Comparison of ENCODE assay signal across 14 cellular contexts in the genomic region with DNA sequence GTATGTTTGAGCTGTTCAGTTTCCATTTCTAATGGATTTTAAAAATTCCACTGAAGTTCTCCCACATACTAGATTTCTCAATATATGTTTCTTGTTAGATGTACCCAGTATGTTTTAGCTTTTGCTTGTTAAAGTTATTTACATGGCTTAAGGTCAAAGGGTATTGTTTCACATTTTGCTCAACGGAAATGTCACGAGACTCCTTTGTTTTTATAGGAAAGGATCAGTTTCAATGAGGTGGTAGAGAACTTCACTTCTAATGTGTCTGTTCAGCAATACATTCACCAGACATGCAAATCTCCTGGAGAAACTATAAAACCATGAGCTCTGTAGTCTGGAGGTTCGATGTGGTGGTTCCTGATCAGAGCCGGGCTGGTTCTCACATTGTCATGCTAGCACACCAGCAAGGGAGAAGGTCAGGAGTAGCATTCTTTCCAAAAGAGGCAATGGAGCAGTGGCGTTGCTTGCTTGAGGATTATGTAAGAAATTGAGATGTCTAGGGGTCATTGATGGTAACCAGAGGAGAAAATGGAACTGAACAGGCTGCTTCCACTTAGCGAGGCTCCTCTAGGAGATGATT.
A peak's percentile ranks its signal among the peaks of the same experiment; 100 is the strongest.
DNase-seq lines count a peak whose midpoint lies in the region; ATAC-seq and TF ChIP-seq lines count a peak whose summit lies in the region.
"Had no signal": no experiment of that assay in that cellular context is flagged by ENCODE, and none has a peak within 500 bp of the region (broad histone marks: within the 10 kb centered on the region; RNA-seq: fewer than 3 reads in every experiment).

No MANE protein-coding gene starts in this region.

- no peak overlapping the region for H3K27ac Mint-ChIP-seq in CD4-positive, alpha-beta T cell

- POLR2A ChIA-PET in CD4-positive, alpha-beta T cell (lab: Charles Lee) = no interaction called here

- no peaks in the 10 kb centered on the region for H3K27me3 ChIP-seq in CD4-positive, alpha-beta T cell (ENCODE audit: control insufficient read depth, insufficient read depth, low read length)
- H3K27me3 ChIP-seq: BLaER1 had no signal

- no peak for TF ChIP-seq CTCF in CD4-positive, alpha-beta T cell (IDR thresholded peaks at IDR 0.05)

- no peaks in the 10 kb centered on the region for H3K36me3 Mint-ChIP-seq in CD4-positive, alpha-beta T cell (ENCODE audit: low read depth)

- H3K9me3 ChIP-seq in CD4-positive, alpha-beta T cell (ENCODE audit: control insufficient read depth, low read length) = no peaks in the 10 kb centered on the region

- H3K4me1 Mint-ChIP-seq in CD4-positive, alpha-beta T cell (ENCODE audit: low read depth) = no peaks in the 10 kb centered on the region

- peaks cover 15% of the 10 kb centered on the region for H3K27me3 Mint-ChIP-seq in CD4-positive, alpha-beta T cell

- H3K27ac ChIP-seq in CD4-positive, alpha-beta T cell (ENCODE audit: low read depth, low read length) = no peak overlapping the region
- H3K27ac ChIP-seq: 22Rv1, BLaER1 had no signal

- CTCF ChIA-PET in CD4-positive, alpha-beta T cell (lab: Charles Lee) = no interaction called here

- intact Hi-C loops in CD4-positive, alpha-beta T cell (cut with DNase I, micrococcal nuclease) = no loop called here

- no peak for ATAC-seq in CD4-positive, alpha-beta T cell (ENCODE audit: poor library complexity)

- DNase-seq in NCI-H526 (lab: John Stamatoyannopoulos, UW) = peak; percentile 15 to 40
- DNase-seq in NCI-H526 treated with DMSO at 0.1 percent for 48 hours (lab: John Stamatoyannopoulos, UW) = no peak
- DNase-seq in dermis microvascular lymphatic vessel endothelial cell (ENCODE audit: low read depth in 2 of 2) = peak; percentile 5 to 30
- DNase-seq in left kidney (ENCODE audit: low read depth, low spot score) = peak; percentile 70
- no peak for DNase-seq in NCI-H128 (lab: John Stamatoyannopoulos, UW; ENCODE audit: unreplicated experiment)
- DNase-seq in stimulated activated CD4-positive, alpha-beta T cell treated with anti-CD3 and anti-CD28 coated beads, Interleukin-4, amount 100 ng/mL, for 1 hour = no peak
- no peak for DNase-seq in CD4-positive, alpha-beta T cell
- DNase-seq in NCI-H774 (lab: John Stamatoyannopoulos, UW) = no peak
- DNase-seq: AML-193, DMS53, H7, IMR-90 had no signal

- H3K4me3 Mint-ChIP-seq in CD4-positive, alpha-beta T cell = no peak overlapping the region

- H3K9me3 Mint-ChIP-seq in CD4-positive, alpha-beta T cell = no peaks in the 10 kb centered on the region

Comparison
In these comparisons a context has a peak if more than half of its experiments do, and no peak if none do; other contexts are left out.
1. DNase-seq: peak in NCI-H526 (2 of 2), dermis microvascular lymphatic vessel endothelial cell (2 of 2) and left kidney (single experiment); none in NCI-H526 treated with DMSO at 0.1 percent for 48 hours (single experiment), NCI-H128 (single experiment), stimulated activated CD4-positive, alpha-beta T cell treated with anti-CD3 and anti-CD28 coated beads, Interleukin-4, amount 100 ng/mL, for 1 hour (single experiment), CD4-positive, alpha-beta T cell (0 of 10) and NCI-H774 (single experiment).